In genomic region chr21:18940791-18941190, GRCh38 we compare ENCODE assay signal across 15 cellular contexts.
A peak's percentile ranks its signal among the peaks of the same experiment; 100 is the strongest.
DNase-seq lines count a peak whose midpoint lies in the region; ATAC-seq and TF ChIP-seq lines count a peak whose summit lies in the region.
"Had no signal": no experiment of that assay in that cellular context is flagged by ENCODE, and none has a peak within 500 bp of the region (broad histone marks: within the 10 kb centered on the region; RNA-seq: fewer than 3 reads in every experiment).

No MANE protein-coding gene starts in this region.

- no peaks in the 10 kb centered on the region for H3K27me3 ChIP-seq in MG63

- TF ChIP-seq CTCF in GM13977 (IDR thresholded peaks at IDR 0.05; ENCODE audit: extremely low read depth, insufficient read depth, missing control alignments): no peak

- H3K36me3 ChIP-seq in MG63: no peaks in the 10 kb centered on the region

- H3K4me3 ChIP-seq in MG63: no peak overlapping the region
- H3K4me3 ChIP-seq: GM23248 had no signal

- no peak for ATAC-seq in GM21737 (IDR thresholded peaks at IDR 0.05; ENCODE audit: unreplicated experiment)
- ATAC-seq: CD8-positive, alpha-beta T cell; HCT116 had no signal

- DNase-seq in HS-5 (ENCODE audit: low read depth) (peak; percentile 14), MG63 (peak; percentile 15), RKO (ENCODE audit: low spot score) (peak; percentile 36), GM13977 (ENCODE audit: low spot score) (no peak), NCI-H2029 (lab: John Stamatoyannopoulos, UW) (no peak)
- DNase-seq: C1 segment of cervical spinal cord; Caco-2; CD4-positive, CD25-positive, alpha-beta regulatory T cell; CD8-positive, alpha-beta T cell; DMS153; DND-41; GM23248; H9 had no signal

- in situ Hi-C loops in GM13977 (cut with MboI; ENCODE audit: low pct_unique_long_range_greater_than_20kb, low sequenced_read_pairs, unreplicated experiment): no loop called here

- H3K9me3 ChIP-seq in MG63: no peaks in the 10 kb centered on the region
- H3K9me3 ChIP-seq: Caco-2 had no signal

Comparison
In these comparisons a context has a peak if more than half of its experiments do, and no peak if none do; other contexts are left out.
1. DNase-seq: peak in HS-5 (single experiment), MG63 (single experiment) and RKO (single experiment); none in GM13977 (single experiment) and NCI-H2029 (single experiment).